In the genomic region with DNA sequence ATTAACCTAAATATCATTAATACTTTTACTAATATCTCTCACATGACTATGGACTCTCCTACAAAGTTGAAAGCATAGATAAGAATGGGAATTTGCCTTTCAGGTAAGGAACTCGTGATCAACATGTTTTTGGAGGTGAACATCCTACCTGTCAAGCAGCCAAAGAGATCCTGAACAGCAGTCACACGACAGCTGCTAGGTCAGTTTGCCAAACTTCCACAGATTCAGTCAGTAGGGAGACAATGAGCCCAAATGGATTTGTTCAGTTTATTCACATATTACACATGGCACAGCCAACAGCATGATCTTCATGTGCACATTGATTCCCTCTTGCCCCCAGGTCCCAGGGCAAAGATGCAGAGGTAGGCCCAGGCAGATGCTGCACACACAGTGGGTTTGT, we compare ENCODE assay signal across 29 cellular contexts.
DNase-seq lines count a peak whose midpoint lies in the region; ATAC-seq, FAIRE-seq and TF ChIP-seq lines count a peak whose summit lies in the region.
"Had no signal": no experiment of that assay in that cellular context is flagged by ENCODE, and none has a peak within 500 bp of the region (broad histone marks: within the 10 kb centered on the region; RNA-seq: fewer than 3 reads in every experiment).

No MANE protein-coding gene starts in this region.

- no peak overlapping the region for H4K5ac ChIP-seq in H1 (ENCODE audit: insufficient read length, low read depth, low read length)

- no peak overlapping the region for H3K4me3 ChIP-seq in liver (ENCODE audit: low read depth in 1 of 3, low read length in 3 of 3)
- H3K4me3 ChIP-seq in HepG2 (replicated peaks in 1 of 3; ENCODE audit: insufficient read depth in 1 of 3, low read depth in 2 of 3, low read length in 3 of 3), result no peak overlapping the region
- H3K4me3 ChIP-seq in H1 (ENCODE audit: extremely low read depth in 1 of 4, insufficient read depth in 2 of 4, low read depth in 3 of 4, low read length in 4 of 4), result no peak overlapping the region
- no peak overlapping the region for H3K4me3 ChIP-seq in right lobe of liver
- H3K4me3 ChIP-seq in trophoblast cell (ENCODE audit: low read depth, low read length), result no peak overlapping the region
- H3K4me3 ChIP-seq: BLaER1, GM12878 had no signal

- H3K36me3 Mint-ChIP-seq in activated CD8-positive, alpha-beta T cell treated with anti-CD3 and anti-CD28 coated beads, Interleukin-2, amount 10 ng/mL, durations not matched to agents 7 days and 5 days (ENCODE audit: low read depth), result no peaks in the 10 kb centered on the region
- H3K36me3 Mint-ChIP-seq: CD14-positive monocyte; CD4-positive, alpha-beta memory T cell; CD4-positive, CD25-positive, alpha-beta regulatory T cell; CD8-positive, alpha-beta memory T cell had no signal

- peak in 1 of 2 donors; percentile 31 for TF ChIP-seq RAD21 in liver (IDR thresholded peaks at IDR 0.05)
- TF ChIP-seq RAD21 in HepG2 (CRISPR knock-in tag; IDR thresholded peaks at IDR 0.05), result no peak
- no peak for TF ChIP-seq RAD21 in H1 (IDR thresholded peaks at IDR 0.05 in 1 of 2, conservative IDR thresholded peaks at IDR 0.05 in 1 of 2; ENCODE audit: low read depth in 2 of 2, low read length in 2 of 2)

- CTCF ChIA-PET in HepG2 (lab: Yijun Ruan, JAX; ENCODE audit: low intra/inter-chr PET ratio, low total read pairs) (no interaction called here), H1 (lab: Charles Lee; ENCODE audit: partially characterized antibody) (interaction anchor here (1.1 kb wide), 1 partner anchor 10 kb away, joined by 3 read pairs; no protein-coding TSS in a partner anchor)
- CTCF ChIA-PET in activated CD8-positive, alpha-beta T cell treated with anti-CD3 and anti-CD28 coated beads, Interleukin-2, amount 10 ng/mL, durations not matched to agents 7 days and 5 days (lab: Charles Lee), result no interaction called here

- H2BK12ac ChIP-seq in H1 (ENCODE audit: low read depth, low read length) (no peak overlapping the region), trophoblast cell (ENCODE audit: low read length) (no peak overlapping the region)

- H3K56ac ChIP-seq in H1 (replicated peaks; ENCODE audit: insufficient read length, low read depth, low read length), result no peak overlapping the region

- POLR2A ChIA-PET in HepG2 (lab: Yijun Ruan, JAX) (no interaction called here), H1 (lab: Charles Lee; ENCODE audit: partially characterized antibody) (no interaction called here)
- POLR2A ChIA-PET in activated CD8-positive, alpha-beta T cell treated with anti-CD3 and anti-CD28 coated beads, Interleukin-2, amount 10 ng/mL, durations not matched to agents 7 days and 5 days (lab: Charles Lee), result no interaction called here

- H2BK5ac ChIP-seq in H1 (ENCODE audit: low read depth, low read length), result no peak overlapping the region
- no peak overlapping the region for H2BK5ac ChIP-seq in trophoblast cell (ENCODE audit: low read depth, low read length, poor library complexity)

- ATAC-seq in HepG2 (no peak), right lobe of liver (peak; percentile 62 to 76 (median 70)), HG02840 (IDR thresholded peaks at IDR 0.05; ENCODE audit: low FRiP score, unreplicated experiment) (no peak)
- no peak for ATAC-seq in activated CD8-positive, alpha-beta T cell treated with anti-CD3 and anti-CD28 coated beads, Interleukin-2, amount 10 ng/mL, durations not matched to agents 7 days and 5 days
- ATAC-seq: GM12878 had no signal

- no peak overlapping the region for H4K91ac ChIP-seq in H1 (replicated peaks; ENCODE audit: insufficient read length, low read length)
- H4K91ac ChIP-seq in trophoblast cell (ENCODE audit: low read depth, low read length), result no peak overlapping the region

- intact Hi-C loops in HepG2 (cut with micrococcal nuclease; ENCODE audit: unreplicated experiment) (no loop called here), right lobe of liver (cut with DNase I) (no loop called here)

- H3K4me1 Mint-ChIP-seq in activated CD8-positive, alpha-beta T cell treated with anti-CD3 and anti-CD28 coated beads, Interleukin-2, amount 10 ng/mL, durations not matched to agents 7 days and 5 days (ENCODE audit: low read depth), result no peaks in the 10 kb centered on the region
- H3K4me1 Mint-ChIP-seq: CD14-positive monocyte; CD4-positive, alpha-beta memory T cell; CD4-positive, CD25-positive, alpha-beta regulatory T cell; CD8-positive, alpha-beta memory T cell had no signal

- no peak for TF ChIP-seq EP300 in HepG2 (IDR thresholded peaks at IDR 0.05; ENCODE audit: low read depth in 2 of 2, low read length in 2 of 2)
- TF ChIP-seq EP300 in HepG2 (CRISPR knock-in tag; IDR thresholded peaks at IDR 0.05; ENCODE audit: borderline replicate concordance), result no peak
- no peak for TF ChIP-seq EP300 in H1 (IDR thresholded peaks at IDR 0.05; ENCODE audit: borderline replicate concordance in 1 of 2, low read depth in 2 of 2, low read length in 2 of 2)

- H2BK15ac ChIP-seq in H1 (ENCODE audit: low read length), result no peak overlapping the region

- no peak overlapping the region for H2BK120ac ChIP-seq in H1 (replicated peaks; ENCODE audit: low read depth, low read length)
- H2BK120ac ChIP-seq in trophoblast cell (ENCODE audit: insufficient read depth, low read length, poor library complexity), result no peak overlapping the region

- H3K27me3 Mint-ChIP-seq in activated CD8-positive, alpha-beta T cell treated with anti-CD3 and anti-CD28 coated beads, Interleukin-2, amount 10 ng/mL, durations not matched to agents 7 days and 5 days (ENCODE audit: low read depth), result peaks cover 3% of the 10 kb centered on the region
- H3K27me3 Mint-ChIP-seq: CD4-positive, CD25-positive, alpha-beta regulatory T cell had no signal

- no peaks in the 10 kb centered on the region for H3K27me3 ChIP-seq in liver (ENCODE audit: control insufficient read depth in 4 of 4, insufficient read depth in 4 of 4, low read length in 3 of 4)
- no peaks in the 10 kb centered on the region for H3K27me3 ChIP-seq in HepG2 (ENCODE audit: control insufficient read depth in 1 of 2, insufficient read depth in 2 of 2, low read length in 2 of 2)
- H3K27me3 ChIP-seq in H1 (replicated peaks in 1 of 4; ENCODE audit: control insufficient read depth in 3 of 4, extremely low read depth in 1 of 4, insufficient read depth in 3 of 4, low read length in 3 of 4), result no peaks in the 10 kb centered on the region
- no peaks in the 10 kb centered on the region for H3K27me3 ChIP-seq in right lobe of liver
- no peaks in the 10 kb centered on the region for H3K27me3 ChIP-seq in trophoblast cell (ENCODE audit: insufficient read depth, low read length)
- H3K27me3 ChIP-seq: BE2C, BLaER1 had no signal

- H3K4me2 ChIP-seq in HepG2 (ENCODE audit: low read depth, low read length) (no peak overlapping the region), H1 (ENCODE audit: insufficient read depth in 1 of 2, low read depth in 2 of 2, low read length in 2 of 2) (no peak overlapping the region), trophoblast cell (ENCODE audit: low read length) (no peak overlapping the region)
- H3K4me2 ChIP-seq: BLaER1 had no signal

- H4K8ac ChIP-seq in H1 (ENCODE audit: extremely low read depth, insufficient read depth, low read length) (no peak overlapping the region), trophoblast cell (ENCODE audit: low read depth, low read length) (no peak overlapping the region)

- peaks cover 4 to 15% (median 10%) of the 10 kb centered on the region in 4 donors for H3K4me1 ChIP-seq in liver (ENCODE audit: control insufficient read depth in 4 of 4, insufficient read depth in 4 of 4, low read length in 3 of 4)
- H3K4me1 ChIP-seq in HepG2 (ENCODE audit: insufficient read depth, low read length), result peaks cover 16% of the 10 kb centered on the region
- H3K4me1 ChIP-seq in H1 (replicated peaks in 1 of 4; ENCODE audit: control insufficient read depth in 3 of 4, insufficient read depth in 4 of 4, low read length in 3 of 4), result no peaks in the 10 kb centered on the region
- peaks cover 0 to 15% (median 7%) of the 10 kb centered on the region in 4 donors for H3K4me1 ChIP-seq in right lobe of liver
- H3K4me1 ChIP-seq in trophoblast cell (ENCODE audit: control insufficient read depth in 1 of 2, insufficient read depth in 2 of 2, low read length in 2 of 2), result no peaks in the 10 kb centered on the region
- H3K4me1 ChIP-seq: BE2C, BLaER1 had no signal

- no peak overlapping the region for H3K4ac ChIP-seq in H1 (replicated peaks; ENCODE audit: insufficient read length, low read depth, low read length)
- no peak overlapping the region for H3K4ac ChIP-seq in trophoblast cell (ENCODE audit: low read depth, low read length)

- H2AK5ac ChIP-seq in H1 (ENCODE audit: low read depth, low read length), result no peak overlapping the region
- H2AK5ac ChIP-seq in trophoblast cell (ENCODE audit: low read length), result no peak overlapping the region

- H4K12ac ChIP-seq in trophoblast cell (ENCODE audit: low read depth, low read length), result no peak overlapping the region

- H3K14ac ChIP-seq in H1 (ENCODE audit: insufficient read length), result no peak overlapping the region
- no peak overlapping the region for H3K14ac ChIP-seq in trophoblast cell (ENCODE audit: low read length)

- FAIRE-seq in HepG2 (lab: Jason Lieb, UNC), result no peak
- FAIRE-seq in H1 (lab: Jason Lieb, UNC), result no peak
- no peak for FAIRE-seq in HTR-8/SVneo (lab: Jason Lieb, UNC)
- FAIRE-seq: A204.1, GM12878, GM12892, GM18507 had no signal

- H4K20me1 ChIP-seq in HepG2 (ENCODE audit: insufficient read depth, low read length) (no peaks in the 10 kb centered on the region), H1 (replicated peaks in 1 of 2; ENCODE audit: control insufficient read depth in 1 of 2, insufficient read depth in 2 of 2, low read length in 2 of 2) (no peaks in the 10 kb centered on the region)
- H4K20me1 ChIP-seq: BLaER1 had no signal

- H2BK20ac ChIP-seq in H1 (ENCODE audit: low read length), result no peak overlapping the region

- H3K79me1 ChIP-seq in H1 (ENCODE audit: low read depth, low read length), result no peaks in the 10 kb centered on the region
- no peaks in the 10 kb centered on the region for H3K79me1 ChIP-seq in trophoblast cell (ENCODE audit: low read length)

- in situ Hi-C loops in HepG2 (cut with HindIII; ENCODE audit: extremely low pct_ligation_motif_present, low pct_unique_long_range_greater_than_20kb), result no loop called here

- no peaks in the 10 kb centered on the region for H3K23me2 ChIP-seq in H1 (ENCODE audit: low read depth, low read length)

- 35% methylated on average over 2 of the region's 2 CpGs for WGBS in liver
- WGBS in HepG2 (ENCODE audit: low lambda C conversion rate), result 93% methylated on average over 2 of the region's 2 CpGs
- 95% methylated on average over 2 of the region's 2 CpGs; no CpG with 5 or more reads in 1 of the 2 experiments for WGBS in H1 (ENCODE audit: extremely low coverage in 1 of 2, insufficient coverage in 1 of 2, insufficient read length in 1 of 2, insufficient replicate concordance in 2 of 2, low coverage in 1 of 2, low lambda C conversion rate in 2 of 2, missing lambda C conversion rate in 1 of 2), 2 experiments
- WGBS in right lobe of liver (ENCODE audit: insufficient coverage, low coverage, low lambda C conversion rate, missing lambda C conversion rate), result 17% methylated on average over 2 of the region's 2 CpGs
- WGBS in trophoblast cell (ENCODE audit: extremely low coverage, insufficient coverage, insufficient read length), result no CpG with 5 or more reads among the region's 2 CpGs

- H3K79me2 ChIP-seq in HepG2 (ENCODE audit: insufficient read depth, low read length), result no peaks in the 10 kb centered on the region
- H3K79me2 ChIP-seq in H1 (ENCODE audit: control insufficient read depth in 1 of 2, insufficient read depth in 2 of 2, low read length in 2 of 2), result no peaks in the 10 kb centered on the region
- H3K79me2 ChIP-seq in trophoblast cell (ENCODE audit: control insufficient read depth, insufficient read depth, low read length, poor library complexity), result no peaks in the 10 kb centered on the region

- H3K4me3 Mint-ChIP-seq in activated CD8-positive, alpha-beta T cell treated with anti-CD3 and anti-CD28 coated beads, Interleukin-2, amount 10 ng/mL, durations not matched to agents 7 days and 5 days, result no peak overlapping the region
- H3K4me3 Mint-ChIP-seq: CD14-positive monocyte; CD4-positive, alpha-beta memory T cell; CD4-positive, CD25-positive, alpha-beta regulatory T cell; CD8-positive, alpha-beta memory T cell had no signal

- no peak overlapping the region for H3K9ac ChIP-seq in liver (ENCODE audit: low read depth in 1 of 2, low read length in 2 of 2)
- H3K9ac ChIP-seq in HepG2 (ENCODE audit: insufficient read depth, low read depth, low read length), result no peak overlapping the region
- no peak overlapping the region for H3K9ac ChIP-seq in H1 (replicated peaks in 1 of 4; ENCODE audit: extremely low read depth in 1 of 4, low read depth in 3 of 4, low read length in 3 of 4)
- H3K9ac ChIP-seq in trophoblast cell (ENCODE audit: low read length), result no peak overlapping the region
- H3K9ac ChIP-seq: BLaER1 had no signal

- TF ChIP-seq CTCF in liver (IDR thresholded peaks at IDR 0.05; ENCODE audit: low read depth, low read length, missing input control) (no peak), HepG2 (CRISPR knock-in tag; IDR thresholded peaks at IDR 0.05) (no peak), H1 (IDR thresholded peaks at IDR 0.05; ENCODE audit: control extremely low read depth in 1 of 3, insufficient read depth in 1 of 3, low read depth in 1 of 3, low read length in 3 of 3) (no peak), right lobe of liver (IDR thresholded peaks at IDR 0.05) (no peak)

- no peak overlapping the region for H3K27ac Mint-ChIP-seq in activated CD8-positive, alpha-beta T cell treated with anti-CD3 and anti-CD28 coated beads, Interleukin-2, amount 10 ng/mL, durations not matched to agents 7 days and 5 days
- H3K27ac Mint-ChIP-seq: CD14-positive monocyte; CD4-positive, alpha-beta memory T cell; CD4-positive, CD25-positive, alpha-beta regulatory T cell had no signal

- TF ChIP-seq POLR2A in HepG2 (IDR thresholded peaks at IDR 0.05; ENCODE audit: insufficient read depth in 1 of 2, low read depth in 2 of 2, low read length in 2 of 2) (no peak), H1 (IDR thresholded peaks at IDR 0.05; ENCODE audit: control extremely low read depth in 1 of 2, low read depth in 2 of 2, low read length in 2 of 2) (no peak), right lobe of liver (IDR thresholded peaks at IDR 0.05) (no peak)

- BruUV-seq in HepG2 (replicated peaks; lab: Mats Ljungman, UMichigan), result no TSS peak

- H2AFZ ChIP-seq in HepG2 (ENCODE audit: low read length) (no peak overlapping the region), H1 (ENCODE audit: low read length) (0 out of 2 replicates have a peak overlapping the region, but pooled peaks have one; percentile 20), trophoblast cell (ENCODE audit: insufficient read depth, low read length, poor library complexity) (no peak overlapping the region)

- H3K23ac ChIP-seq in H1 (ENCODE audit: insufficient read length) (no peak overlapping the region), trophoblast cell (ENCODE audit: low read length) (peak overlapping the region; percentile 17)

- no peaks in the 10 kb centered on the region for H3K9me3 Mint-ChIP-seq in activated CD8-positive, alpha-beta T cell treated with anti-CD3 and anti-CD28 coated beads, Interleukin-2, amount 10 ng/mL, durations not matched to agents 7 days and 5 days (ENCODE audit: insufficient read depth)
- H3K9me3 Mint-ChIP-seq: CD4-positive, alpha-beta memory T cell; CD8-positive, alpha-beta memory T cell had no signal

- H3K18ac ChIP-seq in H1 (ENCODE audit: extremely low read depth, low read length) (no peak overlapping the region), trophoblast cell (ENCODE audit: low read length) (no peak overlapping the region)

- H3K9me3 ChIP-seq in liver (ENCODE audit: control insufficient read depth in 4 of 4, low read length in 3 of 4) (no peaks in the 10 kb centered on the region), HepG2 (ENCODE audit: low read length) (no peaks in the 10 kb centered on the region), H1 (ENCODE audit: insufficient read depth in 2 of 2, low read depth in 1 of 2, low read length in 1 of 2) (no peaks in the 10 kb centered on the region), right lobe of liver (no peaks in the 10 kb centered on the region), trophoblast cell (ENCODE audit: insufficient read depth, low read depth, low read length) (no peaks in the 10 kb centered on the region)
- H3K9me3 ChIP-seq: BE2C, BLaER1 had no signal

- H3K27ac ChIP-seq in liver (ENCODE audit: low read depth in 1 of 2, low read length in 2 of 2) (no peak overlapping the region), HepG2 (ENCODE audit: extremely low read length, insufficient read depth, low read length) (no peak overlapping the region), H1 (ENCODE audit: low read depth, low read length) (no peak overlapping the region), right lobe of liver (peak overlapping the region in 2 of 3 donors; percentile 31 to 46), trophoblast cell (ENCODE audit: low read depth, low read length) (no peak overlapping the region)
- H3K27ac ChIP-seq: BLaER1 had no signal

- no peak for DNase-seq in HepG2 (ENCODE audit: low spot score)
- no peak for DNase-seq in H1 (ENCODE audit: low read depth in 1 of 2, low spot score in 2 of 2)
- peak in 1 of 3 donors; percentile 52 for DNase-seq in right lobe of liver
- no peak for DNase-seq in trophoblast cell
- DNase-seq in activated CD8-positive, alpha-beta T cell treated with anti-CD3 and anti-CD28 coated beads, Interleukin-2, amount 10 ng/mL, durations not matched to agents 7 days and 5 days, result no peak
- no peak for DNase-seq in HTR-8/SVneo (ENCODE audit: insufficient read length, low spot score)
- DNase-seq: 8988T; ACHN; BE2C; C1 segment of cervical spinal cord; CD4-positive, alpha-beta memory T cell; CD4-positive, CD25-positive, alpha-beta regulatory T cell; CD8-positive, alpha-beta memory T cell; COR-L47; DMS 273 treated with DMSO at 0.1 percent for 48 hours; DMS153; DMS53; DMS79; DND-41; EL; GDM1 had no signal

- no peaks in the 10 kb centered on the region for H3K36me3 ChIP-seq in liver (ENCODE audit: control insufficient read depth in 4 of 4, insufficient read depth in 3 of 4, low read depth in 1 of 4, low read length in 3 of 4)
- H3K36me3 ChIP-seq in HepG2 (replicated peaks in 1 of 2; ENCODE audit: control insufficient read depth in 1 of 2, insufficient read depth in 2 of 2, low read length in 2 of 2), result no peaks in the 10 kb centered on the region
- no peaks in the 10 kb centered on the region for H3K36me3 ChIP-seq in H1 (ENCODE audit: control insufficient read depth in 2 of 4, insufficient read depth in 4 of 4, low read length in 3 of 4)
- H3K36me3 ChIP-seq in right lobe of liver, result no peaks in the 10 kb centered on the region
- no peaks in the 10 kb centered on the region for H3K36me3 ChIP-seq in trophoblast cell (ENCODE audit: control insufficient read depth in 1 of 2, insufficient read depth in 2 of 2, low read length in 2 of 2)
- H3K36me3 ChIP-seq: BE2C, BLaER1 had no signal

Comparison
In these comparisons a context has a peak if more than half of its experiments do, and no peak if none do; other contexts are left out.
1. H3K27ac ChIP-seq: peak in right lobe of liver (2 of 3); none in liver (0 of 2), HepG2 (single experiment), H1 (single experiment) and trophoblast cell (single experiment).
2. ATAC-seq: peak in right lobe of liver (4 of 4); none in HepG2 (single experiment), activated CD8-positive, alpha-beta T cell treated with anti-CD3 and anti-CD28 coated beads, Interleukin-2, amount 10 ng/mL, durations not matched to agents 7 days and 5 days (single experiment) and HG02840 (single experiment).